ENCODE assay signal across 13 cellular contexts in the genomic region with DNA sequence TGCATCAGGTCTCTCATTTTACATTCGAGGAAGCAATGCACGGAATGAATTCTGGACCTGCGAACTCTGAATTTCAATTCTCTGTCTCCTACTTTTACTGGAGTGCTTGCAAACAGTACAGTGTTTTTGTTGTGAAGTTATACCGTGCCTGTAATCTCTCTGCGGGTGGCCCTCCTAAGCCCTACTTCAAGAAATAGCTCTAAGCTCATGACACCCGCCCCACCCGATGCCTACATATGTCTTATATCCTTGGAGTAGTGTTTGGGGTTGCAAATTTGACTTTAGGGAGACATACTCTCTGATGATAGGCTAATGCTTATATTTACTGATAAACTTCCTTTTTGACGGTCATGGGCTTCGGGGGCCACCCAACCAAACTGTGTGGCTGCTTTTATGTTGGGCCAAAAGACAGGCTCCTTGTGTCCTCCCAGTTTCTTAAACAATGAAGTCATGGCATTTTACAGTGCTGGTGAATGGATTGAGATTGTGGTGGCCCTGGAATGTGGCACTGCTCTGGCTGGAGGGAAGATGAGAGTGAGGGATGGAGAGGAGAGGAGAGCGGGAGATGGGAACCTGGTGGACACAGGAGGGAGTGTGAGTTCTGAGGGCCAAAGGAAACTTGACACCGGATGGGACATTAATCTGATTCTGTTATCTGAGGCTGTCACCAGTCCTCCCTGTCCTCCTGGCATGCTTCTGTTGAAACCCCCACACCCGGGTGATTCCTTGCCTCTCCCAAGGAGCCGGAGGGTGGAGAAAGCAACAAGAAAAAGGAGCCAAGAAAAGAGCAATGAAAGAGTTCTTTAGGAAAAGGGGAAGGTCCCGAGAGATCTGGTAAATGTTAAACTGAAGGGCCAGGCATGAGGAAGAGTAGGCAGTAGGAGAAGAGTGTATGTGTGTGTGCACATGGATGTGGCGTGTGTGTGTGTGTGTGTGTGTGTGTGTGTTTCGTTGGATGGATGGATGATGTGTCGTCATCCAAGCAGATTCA.
A peak's percentile ranks its signal among the peaks of the same experiment; 100 is the strongest.
DNase-seq lines count a peak whose midpoint lies in the region; ATAC-seq and TF ChIP-seq lines count a peak whose summit lies in the region.
"Had no signal": no experiment of that assay in that cellular context is flagged by ENCODE, and none has a peak within 500 bp of the region (broad histone marks: within the 10 kb centered on the region; RNA-seq: fewer than 3 reads in every experiment).

No MANE protein-coding gene starts in this region.

- peaks cover 60% of the 10 kb centered on the region for H3K4me1 ChIP-seq in smooth muscle cell (ENCODE audit: low read depth)

- peaks cover 2% of the 10 kb centered on the region for H3K27me3 Mint-ChIP-seq in activated CD4-positive, alpha-beta T cell treated with anti-CD3 and anti-CD28 coated beads for 36 hours

- peak overlapping the region; percentile 52 for H3K4me2 ChIP-seq in smooth muscle cell

- H3K79me2 ChIP-seq in smooth muscle cell (ENCODE audit: low read depth) = peaks cover 61% of the 10 kb centered on the region

- no peaks in the 10 kb centered on the region for H3K9me3 ChIP-seq in smooth muscle cell (replicated peaks; ENCODE audit: low read depth)
- H3K9me3 ChIP-seq in MG63 = no peaks in the 10 kb centered on the region

- H4K20me1 ChIP-seq in smooth muscle cell (ENCODE audit: low read depth) = peaks cover 50% of the 10 kb centered on the region

- POLR2A ChIA-PET in activated CD4-positive, alpha-beta T cell treated with anti-CD3 and anti-CD28 coated beads for 36 hours (lab: Charles Lee) = no interaction called here

- H3K4me1 Mint-ChIP-seq in activated CD4-positive, alpha-beta T cell treated with anti-CD3 and anti-CD28 coated beads for 36 hours = no peaks in the 10 kb centered on the region

- DNase-seq in H4 (ENCODE audit: low spot score) (peak; percentile 93), SK-N-DZ (ENCODE audit: low spot score) (peak; percentile 91), fibroblast of the aortic adventitia (ENCODE audit: low read depth) (peak; percentile 51), smooth muscle cell (lab: John Stamatoyannopoulos, UW; ENCODE audit: unreplicated experiment) (no peak), retina (no peak), MG63 (no peak)
- no peak for DNase-seq in activated CD4-positive, alpha-beta T cell treated with anti-CD3 and anti-CD28 coated beads for 36 hours
- DNase-seq: dermis blood vessel endothelial cell; GDM1; NCI-H187 treated with DMSO at 0.1 percent for 48 hours; stimulated activated CD4-positive, alpha-beta T cell treated with anti-CD3 and anti-CD28 coated beads, Interleukin-1b, Interleukin-23, amount 100 ng/mL, for 48 hours had no signal

- peak; percentile 9 for TF ChIP-seq CTCF in fibroblast of the aortic adventitia (IDR thresholded peaks at IDR 0.05; ENCODE audit: insufficient read depth, low read length)
- TF ChIP-seq CTCF in smooth muscle cell (IDR thresholded peaks at IDR 0.05; ENCODE audit: borderline replicate concordance, insufficient read depth, poor library complexity, severe bottlenecking) = no peak

- WGBS in smooth muscle cell (ENCODE audit: low lambda C conversion rate) = 30% methylated on average over 17 of the region's 17 CpGs

- peaks cover 10% of the 10 kb centered on the region for H3F3A ChIP-seq in smooth muscle cell (ENCODE audit: low read depth)

- no peaks in the 10 kb centered on the region for H3K36me3 Mint-ChIP-seq in activated CD4-positive, alpha-beta T cell treated with anti-CD3 and anti-CD28 coated beads for 36 hours (ENCODE audit: low read depth)

- no peak for ATAC-seq in activated CD4-positive, alpha-beta T cell treated with anti-CD3 and anti-CD28 coated beads for 36 hours
- no peak for ATAC-seq in HG02588 (IDR thresholded peaks at IDR 0.05; ENCODE audit: unreplicated experiment)

- CTCF ChIA-PET in activated CD4-positive, alpha-beta T cell treated with anti-CD3 and anti-CD28 coated beads for 36 hours (lab: Charles Lee) = no interaction called here

- no peaks in the 10 kb centered on the region for H3K27me3 ChIP-seq in smooth muscle cell (ENCODE audit: low read depth)
- no peaks in the 10 kb centered on the region for H3K27me3 ChIP-seq in MG63

- H3K36me3 ChIP-seq in smooth muscle cell (ENCODE audit: low read depth) (no peaks in the 10 kb centered on the region), MG63 (no peaks in the 10 kb centered on the region)

- H3K4me3 ChIP-seq in fibroblast of the aortic adventitia (ENCODE audit: low read depth, low read length) (no peak overlapping the region), smooth muscle cell (no peak overlapping the region), MG63 (no peak overlapping the region)

- no peak overlapping the region for H3K9ac ChIP-seq in smooth muscle cell (ENCODE audit: low read depth)

- no peak overlapping the region for H3K27ac Mint-ChIP-seq in activated CD4-positive, alpha-beta T cell treated with anti-CD3 and anti-CD28 coated beads for 36 hours

- H2AFZ ChIP-seq in smooth muscle cell (ENCODE audit: low read depth) = no peak overlapping the region

- H3K4me3 Mint-ChIP-seq in activated CD4-positive, alpha-beta T cell treated with anti-CD3 and anti-CD28 coated beads for 36 hours = no peak overlapping the region

- H3K27ac ChIP-seq in smooth muscle cell (ENCODE audit: low read depth) = peak overlapping the region; percentile 63
- H3K27ac ChIP-seq: C4-2B had no signal

- no peaks in the 10 kb centered on the region for H3K9me3 Mint-ChIP-seq in activated CD4-positive, alpha-beta T cell treated with anti-CD3 and anti-CD28 coated beads for 36 hours (ENCODE audit: low read depth)

- intact Hi-C loops in activated CD4-positive, alpha-beta T cell treated with anti-CD3 and anti-CD28 coated beads for 36 hours (cut with DNase I, micrococcal nuclease) = no loop called here

Comparison
In these comparisons a context has a peak if more than half of its experiments do, and no peak if none do; other contexts are left out.
1. DNase-seq: peak in H4 (single experiment), SK-N-DZ (single experiment) and fibroblast of the aortic adventitia (single experiment); none in smooth muscle cell (single experiment), retina (single experiment), activated CD4-positive, alpha-beta T cell treated with anti-CD3 and anti-CD28 coated beads for 36 hours (single experiment) and MG63 (single experiment).